ENCODE assay signal across 8 cellular contexts in genomic region chr4:150867148-150867547, GRCh38.
A peak's percentile ranks its signal among the peaks of the same experiment; 100 is the strongest.
DNase-seq lines count a peak whose midpoint lies in the region; ATAC-seq and TF ChIP-seq lines count a peak whose summit lies in the region.

No MANE protein-coding gene starts in this region.

- in situ Hi-C loops in GM13976 (cut with MboI; ENCODE audit: low sequenced_read_pairs, unreplicated experiment) = loop anchor here (10.0 to 25.0 kb wide), 2 partner anchors 572 to 880 kb away; no protein-coding TSS in a partner anchor

- H3K27me3 ChIP-seq in MG63 = no peaks in the 10 kb centered on the region

- TF ChIP-seq CTCF in CD14-positive monocyte (IDR thresholded peaks at IDR 0.05) (peak; percentile 76), GM13976 (IDR thresholded peaks at IDR 0.05; ENCODE audit: borderline replicate concordance, control extremely low read depth, extremely low read depth, insufficient read depth, missing control alignments) (peak; percentile 21), epithelial cell of proximal tubule (conservative IDR thresholded peaks at IDR 0.05; ENCODE audit: low read depth, low read length) (peak; percentile 65)

- peaks cover 2 to 6% of the 10 kb centered on the region in 2 donors for H3K36me3 Mint-ChIP-seq in CD14-positive monocyte
- no peaks in the 10 kb centered on the region for H3K36me3 Mint-ChIP-seq in naive B cell

- H3K4me3 ChIP-seq in epithelial cell of proximal tubule (ENCODE audit: low read depth, low read length) (no peak overlapping the region), MG63 (no peak overlapping the region)

- no peaks in the 10 kb centered on the region for H3K36me3 ChIP-seq in MG63

- H3K4me1 Mint-ChIP-seq in CD14-positive monocyte (no peaks in the 10 kb centered on the region), naive B cell (no peaks in the 10 kb centered on the region)

- DNase-seq in CD14-positive monocyte (ENCODE audit: low spot score) = no peak
- DNase-seq in GM13976 (ENCODE audit: low spot score) = peak; percentile 65
- DNase-seq in NCI-H1417 (lab: John Stamatoyannopoulos, UW) = peak; percentile 64 to 92 (median 86)
- peak; percentile 48 for DNase-seq in SKM-1 (lab: John Stamatoyannopoulos, UW; ENCODE audit: unreplicated experiment)
- DNase-seq in epithelial cell of proximal tubule (ENCODE audit: low read depth) = peak; percentile 46
- peak; percentile 41 for DNase-seq in naive B cell
- no peak for DNase-seq in MG63

- no peaks in the 10 kb centered on the region for H3K27me3 Mint-ChIP-seq in CD14-positive monocyte (ENCODE audit: low read depth in 3 of 3)
- no peaks in the 10 kb centered on the region for H3K27me3 Mint-ChIP-seq in naive B cell

- no peak overlapping the region for H3K27ac Mint-ChIP-seq in CD14-positive monocyte
- no peak overlapping the region for H3K27ac Mint-ChIP-seq in naive B cell

- H3K9me3 Mint-ChIP-seq in CD14-positive monocyte (peaks cover 0 to 2% (median 0%) of the 10 kb centered on the region in 7 donors), naive B cell (no peaks in the 10 kb centered on the region)

- no peaks in the 10 kb centered on the region for H3K9me3 ChIP-seq in MG63

- ATAC-seq in HG02840 (IDR thresholded peaks at IDR 0.05; ENCODE audit: low FRiP score, unreplicated experiment) = peak; percentile 89
- ATAC-seq in naive B cell (ENCODE audit: low read depth in 2 of 2) = peak; percentile 74 to 75

- H3K4me3 Mint-ChIP-seq in CD14-positive monocyte (no peak overlapping the region), naive B cell (no peak overlapping the region)

- intact Hi-C loops in CD14-positive monocyte (cut with micrococcal nuclease) = loop anchor here (10.0 kb wide), 2 partner anchors 572 to 872 kb away; no protein-coding TSS in a partner anchor

Comparison
In these comparisons a context has a peak if more than half of its experiments do, and no peak if none do; other contexts are left out.
1. DNase-seq: peak in GM13976 (single experiment), NCI-H1417 (3 of 3), SKM-1 (single experiment), epithelial cell of proximal tubule (single experiment) and naive B cell (single experiment); none in CD14-positive monocyte (single experiment) and MG63 (single experiment).
2. CTCF ChIP-seq: peak in every context shown above with its lines; median percentile 76 in CD14-positive monocyte; 65 in epithelial cell of proximal tubule; 21 in GM13976.